ENCODE assay signal across 21 cellular contexts in the genomic region with DNA sequence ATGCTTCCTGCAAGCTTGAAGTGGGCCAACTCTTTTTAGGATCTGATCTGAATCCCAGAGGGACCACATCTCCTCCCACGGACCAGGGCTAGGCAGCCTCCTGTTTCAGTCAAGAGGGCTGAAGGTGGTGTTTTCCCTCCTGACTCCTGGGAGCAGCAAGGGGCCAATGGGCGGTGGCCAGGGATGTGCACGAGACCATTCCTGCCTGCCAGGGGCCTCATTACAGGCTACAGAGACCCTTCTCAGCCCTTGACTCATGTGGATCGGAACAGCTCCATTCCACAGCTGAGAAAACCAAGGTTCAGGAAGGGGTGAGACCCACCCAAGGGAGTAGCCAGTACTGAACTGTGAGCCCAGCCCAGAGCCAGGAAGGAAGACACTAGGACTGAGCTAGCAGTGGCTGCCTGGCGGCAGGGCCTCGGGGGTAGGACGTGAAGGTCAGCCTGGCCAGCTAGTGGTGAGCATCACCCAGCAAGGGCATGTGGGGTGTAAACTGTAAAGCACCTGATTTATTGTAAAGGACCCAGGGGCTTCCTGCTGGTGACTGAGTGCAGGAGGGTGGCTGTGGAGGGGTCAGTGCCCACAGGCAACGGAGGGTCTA. TPM values are rescaled to one million over a fixed set of nuclear protein-coding genes. Genes with fewer than 3 reads are reported as not detected.
DNase-seq lines count a peak whose midpoint lies in the region; ATAC-seq and TF ChIP-seq lines count a peak whose summit lies in the region.
"Had no signal": no experiment of that assay in that cellular context is flagged by ENCODE, and none has a peak within 500 bp of the region (broad histone marks: within the 10 kb centered on the region; RNA-seq: fewer than 3 reads in every experiment).

No MANE protein-coding gene starts in this region.

- no peak for ATAC-seq in Right ventricle myocardium inferior
- ATAC-seq in SK-N-SH treated with all-trans-retinoic acid at 6 μM for 48 hours = no peak
- ATAC-seq: naive thymus-derived CD8-positive, alpha-beta T cell; T-cell had no signal

- CTCF ChIA-PET in RWPE1 (lab: Yijun Ruan, JAX) = interaction anchor here (1.2 to 1.4 kb wide), 2 partner anchors 21 to 543 kb away, joined by 3 to 4 read pairs; no protein-coding TSS in a partner anchor

- intact Hi-C loops in Right ventricle myocardium inferior (cut with DNase I) = no loop called here
- intact Hi-C loops in left ventricle myocardium inferior (cut with micrococcal nuclease) = no loop called here

- H3K9me3 ChIP-seq in left ventricle myocardium inferior (replicated peaks) = no peaks in the 10 kb centered on the region
- H3K9me3 ChIP-seq: Peyer's patch, SJCRH30 had no signal

- no peak overlapping the region for H3K4me3 Mint-ChIP-seq in nephron progenitor cell
- H3K4me3 Mint-ChIP-seq: central memory CD8-positive, alpha-beta T cell; naive thymus-derived CD8-positive, alpha-beta T cell; T-cell had no signal

- DNase-seq in Right ventricle myocardium inferior (ENCODE audit: missing footprints) (peak; percentile 9), left ventricle myocardium inferior (no peak), coronary artery (ENCODE audit: low spot score) (peak; percentile 61), nephron progenitor cell (peak; percentile 1), ureter (ENCODE audit: low spot score) (peak; percentile 28), RWPE1 (ENCODE audit: low spot score) (no peak), foreskin fibroblast (no peak)
- DNase-seq: ACHN; C1 segment of cervical spinal cord; midbrain; naive thymus-derived CD8-positive, alpha-beta T cell; NCI-H1436 treated with DMSO at 0.1 percent for 48 hours; SJCRH30; substantia nigra had no signal

- POLR2A ChIA-PET in RWPE1 (lab: Yijun Ruan, JAX; ENCODE audit: low non-redundant PET) = no interaction called here

- no peak overlapping the region for H3K27ac Mint-ChIP-seq in nephron progenitor cell
- H3K27ac Mint-ChIP-seq: GM23338, T-cell had no signal

- TF ChIP-seq CTCF in left ventricle myocardium inferior (IDR thresholded peaks at IDR 0.05; ENCODE audit: borderline replicate concordance) = no peak
- no peak for TF ChIP-seq CTCF in coronary artery (IDR thresholded peaks at IDR 0.05)
- TF ChIP-seq CTCF in nephron progenitor cell (IDR thresholded peaks at IDR 0.05) = no peak
- TF ChIP-seq CTCF in RWPE1 (conservative IDR thresholded peaks at IDR 0.05; ENCODE audit: low read depth) = no peak
- no peak for TF ChIP-seq CTCF in foreskin fibroblast (IDR thresholded peaks at IDR 0.05; ENCODE audit: low read depth, low read length)

- H3K27ac ChIP-seq in left ventricle myocardium inferior (replicated peaks) (no peak overlapping the region), coronary artery (no peak overlapping the region), RWPE1 (no peak overlapping the region)
- H3K27ac ChIP-seq: dorsolateral prefrontal cortex, KMS-11, SJCRH30 had no signal

- peaks cover 53% of the 10 kb centered on the region for H3K27me3 Mint-ChIP-seq in nephron progenitor cell (ENCODE audit: low read depth, poor library complexity)

- peaks cover 65% of the 10 kb centered on the region for H3K4me1 ChIP-seq in left ventricle myocardium inferior

- H3K27me3 ChIP-seq in left ventricle myocardium inferior (ENCODE audit: low read depth) = peaks cover 14% of the 10 kb centered on the region
- H3K27me3 ChIP-seq: Peyer's patch, SJCRH30 had no signal

- H3K4me1 Mint-ChIP-seq in nephron progenitor cell = peaks cover 41% of the 10 kb centered on the region
- H3K4me1 Mint-ChIP-seq: central memory CD8-positive, alpha-beta T cell had no signal

- H3K36me3 Mint-ChIP-seq in nephron progenitor cell (ENCODE audit: low read depth) = no peaks in the 10 kb centered on the region
- H3K36me3 Mint-ChIP-seq: naive thymus-derived CD8-positive, alpha-beta T cell; T-cell had no signal

- H3K4me3 ChIP-seq in left ventricle myocardium inferior (no peak overlapping the region), coronary artery (no peak overlapping the region), foreskin fibroblast (ENCODE audit: low read depth in 1 of 2, low read length in 2 of 2) (no peak overlapping the region)
- H3K4me3 ChIP-seq: dorsolateral prefrontal cortex, GM23338, Peyer's patch, SJCRH30 had no signal

- H3K9me3 Mint-ChIP-seq in nephron progenitor cell = no peaks in the 10 kb centered on the region
- H3K9me3 Mint-ChIP-seq: central memory CD8-positive, alpha-beta T cell; GM23338; naive thymus-derived CD8-positive, alpha-beta T cell; T-cell had no signal

- H3K36me3 ChIP-seq in left ventricle myocardium inferior = no peaks in the 10 kb centered on the region
- H3K36me3 ChIP-seq: Peyer's patch, SJCRH30 had no signal

TF ChIP-seq in SK-N-SH treated with all-trans-retinoic acid at 6 μM for 48 hours, 23 proteins besides CTCF, POLR2A, EP300 and RAD21:
- no peak for TF ChIP-seq ARNTL (CRISPR knock-in tag; IDR thresholded peaks at IDR 0.05; ENCODE audit: borderline replicate concordance, low read depth)
- no peak for TF ChIP-seq ZNF565 (CRISPR knock-in tag; conservative IDR thresholded peaks at IDR 0.05; ENCODE audit: low read depth)

RNA-seq across cellular contexts. Expression of a gene that starts 3.4 kb away (rescaled TPM):
- total RNA-seq in Right ventricle myocardium inferior (2.8 TPM), left ventricle myocardium inferior (2.2 TPM), ureter (2.2 TPM)
- total RNA-seq: GM23338, SJCRH30 had no signal

RNA-seq across cellular contexts. Expression of a gene that starts 39.3 kb away (rescaled TPM):
- total RNA-seq in Right ventricle myocardium inferior (57.1 TPM), left ventricle myocardium inferior (53.1 TPM), ureter (71.5 TPM)
- total RNA-seq: naive thymus-derived CD8-positive, alpha-beta T cell had no signal

RNA-seq across cellular contexts. Expression of a gene that starts 50.7 kb away (rescaled TPM):
- 20.0 TPM for total RNA-seq in Right ventricle myocardium inferior
- total RNA-seq in left ventricle myocardium inferior = 19.8 TPM
- 20.2 TPM for total RNA-seq in ureter
- total RNA-seq: naive thymus-derived CD8-positive, alpha-beta T cell; SJCRH30 had no signal

Comparison
In these comparisons a context has a peak if more than half of its experiments do, and no peak if none do; other contexts are left out.
1. DNase-seq: peak in Right ventricle myocardium inferior (single experiment), coronary artery (single experiment), nephron progenitor cell (single experiment) and ureter (single experiment); none in left ventricle myocardium inferior (single experiment), RWPE1 (single experiment) and foreskin fibroblast (0 of 2).